11 cellular contexts compared by ENCODE assay signal in the genomic region with DNA sequence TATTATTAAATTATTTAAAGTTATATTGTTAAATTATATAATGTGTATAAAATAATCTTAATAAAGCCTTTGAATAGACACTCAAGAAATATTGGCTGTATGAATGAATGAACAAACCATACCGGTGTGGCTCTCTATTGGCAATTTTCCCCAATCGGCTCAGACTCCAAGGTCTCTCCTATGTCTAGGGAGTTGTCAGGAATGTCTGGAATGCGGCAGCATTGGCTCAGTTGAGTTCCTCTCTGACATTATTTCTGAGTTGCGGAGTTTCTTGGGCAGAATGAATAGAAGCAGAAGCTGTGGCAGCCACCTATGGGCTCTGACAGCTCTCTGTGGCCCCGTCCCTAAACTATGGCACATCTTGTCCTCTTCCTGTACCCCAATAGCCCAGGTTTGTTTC.
DNase-seq lines count a peak whose midpoint lies in the region; ATAC-seq, FAIRE-seq and TF ChIP-seq lines count a peak whose summit lies in the region.
"Had no signal": no experiment of that assay in that cellular context is flagged by ENCODE, and none has a peak within 500 bp of the region (broad histone marks: within the 10 kb centered on the region; RNA-seq: fewer than 3 reads in every experiment).

No MANE protein-coding gene starts in this region.

- H3K9me3 ChIP-seq in subcutaneous abdominal adipose tissue (ENCODE audit: control insufficient read depth in 5 of 5, low read length in 5 of 5): no peaks in the 10 kb centered on the region

- peaks cover 1 to 33% (median 22%) of the 10 kb centered on the region in 5 donors for H3K4me1 ChIP-seq in subcutaneous abdominal adipose tissue (ENCODE audit: control insufficient read depth in 5 of 5, insufficient read depth in 5 of 5, low read length in 5 of 5)

- H3K4me1 Mint-ChIP-seq in activated T-cell treated with anti-CD3 and anti-CD28 coated beads, Interleukin-2, amount 50 U/mL, for 24 hours (ENCODE audit: low read depth): no peaks in the 10 kb centered on the region
- H3K4me1 Mint-ChIP-seq: activated CD4-positive, alpha-beta memory T cell treated with anti-CD3 and anti-CD28 coated beads, Interleukin-2, amount 10 ng/mL, durations not matched to agents 7 days and 5 days had no signal

- FAIRE-seq in GM12892 (lab: Jason Lieb, UNC): no peak
- FAIRE-seq: colon, K562 had no signal

- H3K27ac ChIP-seq in subcutaneous abdominal adipose tissue (ENCODE audit: low read depth, low read length): peak overlapping the region; percentile 37

- peaks cover 9% of the 10 kb centered on the region for H3K27me3 Mint-ChIP-seq in activated T-cell treated with anti-CD3 and anti-CD28 coated beads, Interleukin-2, amount 50 U/mL, for 24 hours

- no peaks in the 10 kb centered on the region for H3K36me3 ChIP-seq in subcutaneous abdominal adipose tissue (ENCODE audit: control insufficient read depth in 5 of 5, insufficient read depth in 5 of 5, low read length in 5 of 5)

- no peaks in the 10 kb centered on the region for H3K27me3 ChIP-seq in subcutaneous abdominal adipose tissue (ENCODE audit: control insufficient read depth in 5 of 5, insufficient read depth in 4 of 5, low read length in 5 of 5)

- in situ Hi-C loops in T47D (cut with HindIII; ENCODE audit: low pct_unique_long_range_greater_than_20kb, low sequenced_read_pairs): no loop called here

- H3K9me3 Mint-ChIP-seq in activated T-cell treated with anti-CD3 and anti-CD28 coated beads, Interleukin-2, amount 50 U/mL, for 24 hours: no peaks in the 10 kb centered on the region
- H3K9me3 Mint-ChIP-seq: activated CD4-positive, alpha-beta memory T cell treated with anti-CD3 and anti-CD28 coated beads, Interleukin-2, amount 10 ng/mL, durations not matched to agents 7 days and 5 days had no signal

- peak overlapping the region in 1 of 5 donors; percentile 1 for H3K9ac ChIP-seq in subcutaneous abdominal adipose tissue (ENCODE audit: low read length in 5 of 5)

- H3K27ac Mint-ChIP-seq in activated T-cell treated with anti-CD3 and anti-CD28 coated beads, Interleukin-2, amount 50 U/mL, for 24 hours: no peak overlapping the region
- H3K27ac Mint-ChIP-seq: activated CD4-positive, alpha-beta memory T cell treated with anti-CD3 and anti-CD28 coated beads, Interleukin-2, amount 10 ng/mL, durations not matched to agents 7 days and 5 days had no signal

- no peak for ATAC-seq in HG03095 (IDR thresholded peaks at IDR 0.05; ENCODE audit: unreplicated experiment)
- ATAC-seq: K562 had no signal

- H3K4me3 ChIP-seq in subcutaneous abdominal adipose tissue (ENCODE audit: low read depth in 1 of 5, low read length in 5 of 5): no peak overlapping the region
- H3K4me3 ChIP-seq: K562 had no signal

- no peak for TF ChIP-seq POLR2A in GM12892 (IDR thresholded peaks at IDR 0.05; ENCODE audit: low read depth, low read length)

- H3K36me3 Mint-ChIP-seq in activated T-cell treated with anti-CD3 and anti-CD28 coated beads, Interleukin-2, amount 50 U/mL, for 24 hours (ENCODE audit: low read depth): no peaks in the 10 kb centered on the region

- no peak overlapping the region for H3K4me3 Mint-ChIP-seq in activated T-cell treated with anti-CD3 and anti-CD28 coated beads, Interleukin-2, amount 50 U/mL, for 24 hours
- H3K4me3 Mint-ChIP-seq: activated CD4-positive, alpha-beta memory T cell treated with anti-CD3 and anti-CD28 coated beads, Interleukin-2, amount 10 ng/mL, durations not matched to agents 7 days and 5 days had no signal

- peak; percentile 25 for DNase-seq in HT-29 (ENCODE audit: low spot score)
- peak; percentile 29 to 72 for DNase-seq in T47D (ENCODE audit: low read depth in 1 of 2, low spot score in 1 of 2)
- DNase-seq in iris pigment epithelial cell (ENCODE audit: low read depth): peak; percentile 78
- DNase-seq in activated T-cell treated with anti-CD3 and anti-CD28 coated beads, Interleukin-2, amount 50 U/mL, for 24 hours: no peak
- DNase-seq in GM12892 (ENCODE audit: insufficient read length): no peak
- no peak for DNase-seq in DMS53 (lab: John Stamatoyannopoulos, UW)
- DNase-seq: activated CD4-positive, alpha-beta memory T cell treated with anti-CD3 and anti-CD28 coated beads, Interleukin-2, amount 10 ng/mL, durations not matched to agents 7 days and 5 days had no signal

Comparison
In these comparisons a context has a peak if more than half of its experiments do, and no peak if none do; other contexts are left out.
1. DNase-seq: peak in HT-29 (single experiment), T47D (2 of 2) and iris pigment epithelial cell (single experiment); none in activated T-cell treated with anti-CD3 and anti-CD28 coated beads, Interleukin-2, amount 50 U/mL, for 24 hours (single experiment), GM12892 (single experiment) and DMS53 (single experiment).